ENCODE assay signal across 8 cellular contexts in the genomic region with DNA sequence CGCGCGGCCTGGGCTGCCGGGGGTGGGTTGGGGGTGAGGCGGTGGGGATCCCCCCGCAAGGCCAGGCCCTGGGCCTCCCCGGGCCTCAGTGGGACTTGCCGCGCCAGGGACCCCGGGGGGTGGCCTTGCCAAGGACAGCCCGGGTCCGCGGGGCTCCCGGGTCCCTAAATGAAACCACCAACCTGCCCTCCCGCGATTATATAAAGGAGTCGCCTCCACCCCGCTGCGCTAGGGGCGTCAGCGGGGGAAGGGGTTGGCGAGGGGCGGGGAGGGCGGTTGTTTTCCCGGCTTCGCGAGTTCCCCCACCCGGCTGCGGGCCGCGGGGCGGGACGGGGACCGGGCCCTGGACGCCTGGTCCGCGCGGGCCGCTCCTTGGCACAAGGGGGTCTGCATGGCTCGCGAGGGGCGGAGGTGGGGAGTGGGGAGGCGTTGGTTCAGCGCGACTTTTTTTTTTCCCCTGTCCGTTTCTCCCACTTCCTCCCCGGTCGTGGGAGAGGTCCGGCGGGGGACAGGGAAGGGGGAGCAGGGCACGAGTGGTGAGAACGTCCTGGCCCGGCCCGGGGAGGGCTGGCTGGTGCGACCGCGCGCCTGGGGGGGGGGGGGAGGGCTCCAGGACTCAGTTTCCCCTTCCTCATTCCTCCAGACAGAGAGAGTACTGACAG. TPM values are rescaled to one million over a fixed set of nuclear protein-coding genes. Genes with fewer than 3 reads are reported as not detected.
DNase-seq lines count a peak whose midpoint lies in the region; ATAC-seq and TF ChIP-seq lines count a peak whose summit lies in the region.

No MANE protein-coding gene starts in this region.

- no peaks in the 10 kb centered on the region for H3K27me3 Mint-ChIP-seq in natural killer cell treated with Interleukin-12 subunit alpha and Interleukin-12 subunit beta and Interleukin-15 and Interleukin-18, amount 100 ng/mL, for 72 hours

- H3K9ac ChIP-seq in SU-DHL-6 (ENCODE audit: low read length): peak overlapping the region; percentile 96

- H3F3A ChIP-seq in SU-DHL-6 (ENCODE audit: insufficient read depth): peaks cover 14% of the 10 kb centered on the region

- no peaks in the 10 kb centered on the region for H4K20me1 ChIP-seq in SU-DHL-6 (ENCODE audit: low read depth, low read length)

- no peaks in the 10 kb centered on the region for H3K9me3 Mint-ChIP-seq in natural killer cell treated with Interleukin-12 subunit alpha and Interleukin-12 subunit beta and Interleukin-15 and Interleukin-18, amount 100 ng/mL, for 72 hours

- H2AFZ ChIP-seq in SU-DHL-6 (ENCODE audit: low read depth, low read length, severe bottlenecking): peak overlapping the region; percentile 84

- no peaks in the 10 kb centered on the region for H3K36me3 Mint-ChIP-seq in natural killer cell treated with Interleukin-12 subunit alpha and Interleukin-12 subunit beta and Interleukin-15 and Interleukin-18, amount 100 ng/mL, for 72 hours

- no peaks in the 10 kb centered on the region for H3K9me3 ChIP-seq in SU-DHL-6 (ENCODE audit: insufficient read depth, low read length)

- H3K4me1 Mint-ChIP-seq in natural killer cell treated with Interleukin-12 subunit alpha and Interleukin-12 subunit beta and Interleukin-15 and Interleukin-18, amount 100 ng/mL, for 72 hours (ENCODE audit: low read depth in 2 of 2): peaks cover 20 to 22% of the 10 kb centered on the region in 2 donors

- H3K27ac ChIP-seq in SU-DHL-6 (ENCODE audit: low read depth, low read length) (no peak overlapping the region), epithelial cell of prostate (peak overlapping the region; percentile 74)

- ATAC-seq in natural killer cell treated with Interleukin-12 subunit alpha and Interleukin-12 subunit beta and Interleukin-15 and Interleukin-18, amount 100 ng/mL, for 72 hours: peak in 1 of 2 donors; percentile 7
- ATAC-seq in GM19324 (IDR thresholded peaks at IDR 0.05; ENCODE audit: low FRiP score, unreplicated experiment) (no peak), HG03159 (IDR thresholded peaks at IDR 0.05; ENCODE audit: unreplicated experiment) (no peak)

- no peaks in the 10 kb centered on the region for H3K36me3 ChIP-seq in SU-DHL-6 (ENCODE audit: low read length)

- H3K9me2 ChIP-seq in SU-DHL-6 (replicated peaks; ENCODE audit: insufficient read depth, low read length): no peaks in the 10 kb centered on the region

- H3K4me3 Mint-ChIP-seq in natural killer cell treated with Interleukin-12 subunit alpha and Interleukin-12 subunit beta and Interleukin-15 and Interleukin-18, amount 100 ng/mL, for 72 hours: peak overlapping the region; percentile 78

- H3K4me3 ChIP-seq in SU-DHL-6 (ENCODE audit: insufficient read depth, low read length, poor library complexity, severe bottlenecking): peak overlapping the region; percentile 95

- peak overlapping the region; percentile 72 for H3K4me2 ChIP-seq in SU-DHL-6 (ENCODE audit: low read depth, low read length, poor library complexity, severe bottlenecking)

- DNase-seq in NCI-H146 (lab: John Stamatoyannopoulos, UW) (peak; percentile 28), NCI-H146 treated with DMSO at 0.1 percent for 48 hours (lab: John Stamatoyannopoulos, UW; ENCODE audit: unreplicated experiment) (no peak), epithelial cell of prostate (ENCODE audit: low read depth, low spot score) (no peak), NCI-H510A (lab: John Stamatoyannopoulos, UW) (no peak)
- DNase-seq in natural killer cell treated with Interleukin-12 subunit alpha and Interleukin-12 subunit beta and Interleukin-15 and Interleukin-18, amount 100 ng/mL, for 72 hours (ENCODE audit: low spot score): no peak

- H3K27me3 ChIP-seq in SU-DHL-6 (ENCODE audit: low read length): no peaks in the 10 kb centered on the region

- peaks cover 26% of the 10 kb centered on the region for H3K79me2 ChIP-seq in SU-DHL-6 (ENCODE audit: insufficient read depth, low read length)

- peak overlapping the region; percentile 67 to 87 for H3K27ac Mint-ChIP-seq in natural killer cell treated with Interleukin-12 subunit alpha and Interleukin-12 subunit beta and Interleukin-15 and Interleukin-18, amount 100 ng/mL, for 72 hours

- no peak for TF ChIP-seq CTCF in SU-DHL-6 (IDR thresholded peaks at IDR 0.05; ENCODE audit: insufficient read depth, low read length, poor library complexity, severe bottlenecking)

RNA-seq across cellular contexts. Expression of a gene that starts 0.8 kb away (rescaled TPM):
- total RNA-seq in natural killer cell treated with Interleukin-12 subunit alpha and Interleukin-12 subunit beta and Interleukin-15 and Interleukin-18, amount 100 ng/mL, for 72 hours: 10 to 100 TPM; 63.4 to 70.5 TPM

RNA-seq across cellular contexts. Expression of a gene that starts 56.4 kb away (rescaled TPM):
- total RNA-seq in natural killer cell treated with Interleukin-12 subunit alpha and Interleukin-12 subunit beta and Interleukin-15 and Interleukin-18, amount 100 ng/mL, for 72 hours: 100 to 1,000 TPM; 170 to 206 TPM

RNA-seq across cellular contexts. Expression of a gene that starts 60.0 kb away (rescaled TPM):
- 10 to 100 TPM; 39.4 to 58.6 TPM for total RNA-seq in natural killer cell treated with Interleukin-12 subunit alpha and Interleukin-12 subunit beta and Interleukin-15 and Interleukin-18, amount 100 ng/mL, for 72 hours
